In the genomic region with DNA sequence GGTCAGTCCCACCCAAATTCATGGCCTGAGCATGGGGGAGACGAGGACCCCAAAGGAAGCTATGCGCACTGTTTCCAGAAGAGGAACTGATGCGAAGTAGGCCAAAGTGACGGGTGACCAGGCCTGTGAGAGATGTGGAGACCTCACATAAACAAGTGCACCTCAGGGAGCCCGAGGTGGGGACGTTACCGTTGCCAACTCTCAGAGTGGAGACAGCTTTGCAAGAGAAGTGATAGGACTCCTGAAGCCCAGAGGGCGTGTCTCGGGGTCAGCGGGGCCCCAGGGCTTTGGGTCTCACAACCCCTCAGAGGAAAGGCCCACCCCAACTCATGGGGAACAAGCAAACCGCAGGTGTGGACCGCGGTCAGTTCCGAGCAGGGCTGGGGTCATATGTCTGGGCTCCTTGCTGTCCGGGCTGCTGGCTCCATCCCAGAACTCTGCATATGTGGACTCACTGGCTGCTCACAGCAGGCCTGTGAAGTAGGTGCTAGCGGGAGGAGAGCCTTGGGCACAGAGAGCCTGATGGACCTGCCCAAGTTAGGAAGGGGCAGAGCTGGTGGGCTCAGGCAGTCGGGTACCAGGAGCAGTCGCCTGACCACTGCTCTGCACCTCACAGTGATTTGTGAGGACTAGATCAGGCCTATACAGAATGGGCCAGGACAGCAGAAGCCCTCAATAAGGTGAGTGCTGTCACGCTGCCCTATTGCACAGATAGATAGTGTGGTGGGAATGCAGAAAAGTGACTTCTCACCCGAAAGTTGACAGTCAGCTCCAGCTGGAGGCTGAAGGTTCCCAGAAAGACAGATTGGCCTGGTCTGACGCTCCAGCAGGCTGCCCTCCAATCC, we compare ENCODE assay signal across 27 cellular contexts. TPM values are rescaled to one million over a fixed set of nuclear protein-coding genes. Genes with fewer than 3 reads are reported as not detected.
"Had no signal": no experiment of that assay in that cellular context is flagged by ENCODE, and none has a peak within 500 bp of the region (broad histone marks: within the 10 kb centered on the region; RNA-seq: fewer than 3 reads in every experiment).

No MANE protein-coding gene starts in this region.

- FAIRE-seq: endothelial cell of umbilical vein, kidney had no signal

- H3K27ac ChIP-seq: neutrophil, parathyroid adenoma, skin epidermis, testis had no signal

- H3K4me1 ChIP-seq: parathyroid adenoma, testis had no signal

- H3K4me1 Mint-ChIP-seq: activated CD4-positive, alpha-beta T cell treated with anti-CD3 and anti-CD28 coated beads, Interleukin-2, amount 10 ng/mL, durations not matched to agents 24 days and 14 days; activated T-helper 17 cell treated with anti-CD3 and anti-CD28 coated beads, Interleukin-2, amount 50 U/mL, for 72 hours; T-cell had no signal

- H3K9me3 ChIP-seq: neutrophil, right atrium auricular region, SK-N-SH, stomach, testis had no signal

- H3K27ac Mint-ChIP-seq: activated CD4-positive, alpha-beta T cell treated with anti-CD3 and anti-CD28 coated beads, Interleukin-2, amount 10 ng/mL, durations not matched to agents 24 days and 14 days; activated CD8-positive, alpha-beta T cell treated with anti-CD3 and anti-CD28 coated beads for 36 hours; activated naive CD8-positive, alpha-beta T cell treated with anti-CD3 and anti-CD28 coated beads for 36 hours; activated T-helper 17 cell treated with anti-CD3 and anti-CD28 coated beads, Interleukin-2, amount 50 U/mL, for 72 hours; memory B cell; T-cell had no signal

- H3K27me3 Mint-ChIP-seq: activated CD4-positive, alpha-beta T cell treated with anti-CD3 and anti-CD28 coated beads, Interleukin-2, amount 10 ng/mL, durations not matched to agents 24 days and 14 days; activated CD8-positive, alpha-beta T cell treated with anti-CD3 and anti-CD28 coated beads for 36 hours; activated naive CD8-positive, alpha-beta T cell treated with anti-CD3 and anti-CD28 coated beads for 36 hours had no signal

- ATAC-seq: activated CD8-positive, alpha-beta T cell treated with anti-CD3 and anti-CD28 coated beads for 36 hours; activated T-helper 17 cell treated with anti-CD3 and anti-CD28 coated beads, Interleukin-2, amount 50 U/mL, for 72 hours; T-cell had no signal

- H3K9me3 Mint-ChIP-seq: activated CD4-positive, alpha-beta T cell treated with anti-CD3 and anti-CD28 coated beads, Interleukin-2, amount 10 ng/mL, durations not matched to agents 24 days and 14 days; activated CD8-positive, alpha-beta T cell treated with anti-CD3 and anti-CD28 coated beads for 36 hours; activated naive CD8-positive, alpha-beta T cell treated with anti-CD3 and anti-CD28 coated beads for 36 hours; activated T-helper 17 cell treated with anti-CD3 and anti-CD28 coated beads, Interleukin-2, amount 50 U/mL, for 72 hours; memory B cell; naive B cell; T-cell had no signal

- H3K27me3 ChIP-seq: neutrophil, right atrium auricular region, stomach, testis had no signal

- H3K36me3 Mint-ChIP-seq: activated naive CD8-positive, alpha-beta T cell treated with anti-CD3 and anti-CD28 coated beads for 36 hours; memory B cell; naive B cell; T-cell had no signal

- H3K4me3 Mint-ChIP-seq: activated CD4-positive, alpha-beta T cell treated with anti-CD3 and anti-CD28 coated beads, Interleukin-2, amount 10 ng/mL, durations not matched to agents 24 days and 14 days; activated CD8-positive, alpha-beta T cell treated with anti-CD3 and anti-CD28 coated beads for 36 hours; activated naive CD8-positive, alpha-beta T cell treated with anti-CD3 and anti-CD28 coated beads for 36 hours; activated T-helper 17 cell treated with anti-CD3 and anti-CD28 coated beads, Interleukin-2, amount 50 U/mL, for 72 hours; memory B cell; naive B cell; T-cell had no signal

- H3K9ac ChIP-seq: parathyroid adenoma, SK-N-SH had no signal

- DNase-seq: activated CD4-positive, alpha-beta T cell treated with anti-CD3 and anti-CD28 coated beads, Interleukin-2, amount 10 ng/mL, durations not matched to agents 24 days and 14 days; activated CD4-positive, CD25-positive, alpha-beta regulatory T cell; activated CD8-positive, alpha-beta T cell treated with anti-CD3 and anti-CD28 coated beads for 36 hours; activated naive CD4-positive, alpha-beta T cell; activated naive CD8-positive, alpha-beta T cell treated with anti-CD3 and anti-CD28 coated beads for 36 hours; activated T-cell treated with anti-CD3 and anti-CD28 coated beads, Interleukin-2, amount 50 U/mL, for 1 hour; amniotic stem cell; effector memory CD4-positive, alpha-beta T cell; foreskin melanocyte; kidney; naive B cell; stimulated activated CD4-positive, alpha-beta T cell treated with anti-CD3 and anti-CD28 coated beads, Interleukin-15, amount 100 ng/mL, for 24 hours; stimulated activated CD4-positive, alpha-beta T cell treated with anti-CD3 and anti-CD28 coated beads, Interleukin-4, amount 100 ng/mL, for 1 hour; stomach; T-cell; T-helper 9 cell; testis had no signal

- H3K36me3 ChIP-seq: neutrophil, right atrium auricular region, stomach had no signal

- H3K4me3 ChIP-seq: right atrium auricular region, skin epidermis, stomach, testis had no signal

RNA-seq across cellular contexts. Expression of gene STUM, which starts 26.2 kb away (rescaled TPM):
- total RNA-seq: activated CD4-positive, alpha-beta T cell treated with anti-CD3 and anti-CD28 coated beads, Interleukin-2, amount 10 ng/mL, durations not matched to agents 24 days and 14 days; activated CD8-positive, alpha-beta T cell treated with anti-CD3 and anti-CD28 coated beads for 36 hours; activated naive CD8-positive, alpha-beta T cell treated with anti-CD3 and anti-CD28 coated beads for 36 hours; activated T-helper 17 cell treated with anti-CD3 and anti-CD28 coated beads, Interleukin-2, amount 50 U/mL, for 72 hours; endothelial cell of umbilical vein; fibroblast of lung; mononuclear cell had no signal
